In the genomic region with DNA sequence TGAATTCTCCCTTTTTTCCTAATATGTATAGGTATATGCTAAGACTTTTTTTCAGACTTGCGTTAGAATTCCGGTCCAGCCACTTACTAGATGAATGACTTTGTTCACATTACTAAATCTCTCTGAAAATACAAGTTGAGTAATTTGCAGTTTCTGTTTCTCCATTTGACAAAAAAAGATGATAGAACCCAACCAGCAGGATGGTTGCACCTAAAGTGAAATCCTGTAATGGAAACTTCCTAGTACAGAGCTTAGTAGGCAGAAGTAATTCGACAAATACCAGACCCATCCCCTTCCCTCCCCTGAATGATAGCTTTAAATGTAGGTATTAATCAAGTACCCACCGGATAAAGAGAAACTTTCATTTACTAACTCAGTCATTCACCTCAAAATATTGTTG, we compare ENCODE assay signal across 11 cellular contexts.
DNase-seq lines count a peak whose midpoint lies in the region; ATAC-seq lines count a peak whose summit lies in the region.
"Had no signal": no experiment of that assay in that cellular context is flagged by ENCODE, and none has a peak within 500 bp of the region (broad histone marks: within the 10 kb centered on the region; RNA-seq: fewer than 3 reads in every experiment).

No MANE protein-coding gene starts in this region.

- no peak overlapping the region for H3K27ac ChIP-seq in trophoblast cell (ENCODE audit: low read depth, low read length)
- H3K27ac ChIP-seq: foreskin keratinocyte had no signal

- no peak overlapping the region for H3K4ac ChIP-seq in trophoblast cell (ENCODE audit: low read depth, low read length)

- H2AK5ac ChIP-seq in trophoblast cell (ENCODE audit: low read length): no peak overlapping the region

- peak; percentile 86 to 89 for ATAC-seq in activated T-cell treated with anti-CD3 and anti-CD28 coated beads, Interleukin-2, amount 50 U/mL, for 4 hours
- ATAC-seq in HG03045 (IDR thresholded peaks at IDR 0.05; ENCODE audit: unreplicated experiment): peak; percentile 45
- peak; percentile 79 for ATAC-seq in stimulated activated naive CD8-positive, alpha-beta T cell treated with anti-CD3 and anti-CD28 coated beads, Interleukin-15, Interleukin-2, amounts not matched to agents 100 U/mL and 50 U/mL, for 24 hours
- no peak for ATAC-seq in left cardiac atrium
- ATAC-seq: foreskin keratinocyte had no signal

- no peak overlapping the region for H2BK12ac ChIP-seq in trophoblast cell (ENCODE audit: low read length)

- no peaks in the 10 kb centered on the region for H3K79me2 ChIP-seq in trophoblast cell (ENCODE audit: control insufficient read depth, insufficient read depth, low read length, poor library complexity)

- H3K36me3 Mint-ChIP-seq in activated T-cell treated with anti-CD3 and anti-CD28 coated beads, Interleukin-2, amount 50 U/mL, for 4 hours (ENCODE audit: insufficient read depth): no peaks in the 10 kb centered on the region
- H3K36me3 Mint-ChIP-seq in activated T-helper 2 cell treated with anti-CD3 and anti-CD28 coated beads, Interferon-gamma antibody, Interleukin-2, Interleukin-4, amounts not matched to agents 10 μg/mL and 5 μg/mL and 100 μg/mL, durations not matched to agents 14 hours and 24 hours and 36 hours (ENCODE audit: low read depth): no peaks in the 10 kb centered on the region

- no peak for DNase-seq in activated T-cell treated with anti-CD3 and anti-CD28 coated beads, Interleukin-2, amount 50 U/mL, for 4 hours
- no peak for DNase-seq in activated T-cell treated with anti-CD3 and anti-CD28 coated beads, Interleukin-2, amount 50 U/mL, for 48 hours
- no peak for DNase-seq in activated T-helper 2 cell treated with anti-CD3 and anti-CD28 coated beads, Interferon-gamma antibody, Interleukin-2, Interleukin-4, amounts not matched to agents 10 μg/mL and 5 μg/mL and 100 μg/mL, durations not matched to agents 14 hours and 24 hours and 36 hours (ENCODE audit: low spot score)
- DNase-seq in stimulated activated naive CD8-positive, alpha-beta T cell treated with anti-CD3 and anti-CD28 coated beads, Interleukin-15, Interleukin-2, amounts not matched to agents 100 U/mL and 50 U/mL, for 24 hours: no peak
- no peak for DNase-seq in left cardiac atrium
- no peak for DNase-seq in AG08395 (ENCODE audit: low spot score)
- DNase-seq in trophoblast cell: no peak
- DNase-seq: NCI-H1417, NCI-H748 treated with DMSO at 0.1 percent for 48 hours had no signal

- no peaks in the 10 kb centered on the region for H3K27me3 ChIP-seq in trophoblast cell (ENCODE audit: insufficient read depth, low read length)
- H3K27me3 ChIP-seq: foreskin keratinocyte had no signal

- no peak overlapping the region for H4K8ac ChIP-seq in trophoblast cell (ENCODE audit: low read depth, low read length)

- intact Hi-C loops in activated T-helper 2 cell treated with anti-CD3 and anti-CD28 coated beads, Interferon-gamma antibody, Interleukin-2, Interleukin-4, amounts not matched to agents 10 μg/mL and 5 μg/mL and 100 μg/mL, durations not matched to agents 14 hours and 24 hours and 36 hours (cut with micrococcal nuclease): loop anchor here (1.0 to 2.0 kb wide), 5 partner anchors 16 to 132 kb away; no protein-coding TSS in a partner anchor
- intact Hi-C loops in left cardiac atrium (cut with DNase I): no loop called here

- no peak overlapping the region for H3K23ac ChIP-seq in trophoblast cell (ENCODE audit: low read length)

- no peak overlapping the region for H3K14ac ChIP-seq in trophoblast cell (ENCODE audit: low read length)

- no peak overlapping the region for H3K9ac ChIP-seq in trophoblast cell (ENCODE audit: low read length)

- H2BK120ac ChIP-seq in trophoblast cell (ENCODE audit: insufficient read depth, low read length, poor library complexity): no peak overlapping the region

- H4K12ac ChIP-seq in trophoblast cell (ENCODE audit: low read depth, low read length): no peak overlapping the region

- H3K18ac ChIP-seq in trophoblast cell (ENCODE audit: low read length): no peak overlapping the region

- H3K4me3 ChIP-seq in trophoblast cell (ENCODE audit: low read depth, low read length): no peak overlapping the region

- H3K4me1 Mint-ChIP-seq in activated T-cell treated with anti-CD3 and anti-CD28 coated beads, Interleukin-2, amount 50 U/mL, for 4 hours (ENCODE audit: low read depth): peaks cover 25% of the 10 kb centered on the region
- H3K4me1 Mint-ChIP-seq in activated T-helper 2 cell treated with anti-CD3 and anti-CD28 coated beads, Interferon-gamma antibody, Interleukin-2, Interleukin-4, amounts not matched to agents 10 μg/mL and 5 μg/mL and 100 μg/mL, durations not matched to agents 14 hours and 24 hours and 36 hours (ENCODE audit: low read depth): peaks cover 33% of the 10 kb centered on the region

- no peaks in the 10 kb centered on the region for H3K9me3 ChIP-seq in trophoblast cell (ENCODE audit: insufficient read depth, low read depth, low read length)

- no peak overlapping the region for H4K91ac ChIP-seq in trophoblast cell (ENCODE audit: low read depth, low read length)

- H3K79me1 ChIP-seq in trophoblast cell (ENCODE audit: low read length): no peaks in the 10 kb centered on the region

- no peaks in the 10 kb centered on the region for H3K4me1 ChIP-seq in trophoblast cell (ENCODE audit: control insufficient read depth in 1 of 2, insufficient read depth in 2 of 2, low read length in 2 of 2)
- H3K4me1 ChIP-seq: foreskin keratinocyte had no signal

- no peak overlapping the region for H3K4me2 ChIP-seq in trophoblast cell (ENCODE audit: low read length)

- H3K36me3 ChIP-seq in trophoblast cell (ENCODE audit: control insufficient read depth in 1 of 2, insufficient read depth in 2 of 2, low read length in 2 of 2): no peaks in the 10 kb centered on the region

- H3K27me3 Mint-ChIP-seq in activated T-cell treated with anti-CD3 and anti-CD28 coated beads, Interleukin-2, amount 50 U/mL, for 4 hours (ENCODE audit: low read depth): no peaks in the 10 kb centered on the region
- peaks cover 3% of the 10 kb centered on the region for H3K27me3 Mint-ChIP-seq in activated T-helper 2 cell treated with anti-CD3 and anti-CD28 coated beads, Interferon-gamma antibody, Interleukin-2, Interleukin-4, amounts not matched to agents 10 μg/mL and 5 μg/mL and 100 μg/mL, durations not matched to agents 14 hours and 24 hours and 36 hours (ENCODE audit: low read depth)

- no peak overlapping the region for H2AFZ ChIP-seq in trophoblast cell (ENCODE audit: insufficient read depth, low read length, poor library complexity)

- peak overlapping the region; percentile 58 for H3K4me3 Mint-ChIP-seq in activated T-cell treated with anti-CD3 and anti-CD28 coated beads, Interleukin-2, amount 50 U/mL, for 4 hours
- H3K4me3 Mint-ChIP-seq in activated T-helper 2 cell treated with anti-CD3 and anti-CD28 coated beads, Interferon-gamma antibody, Interleukin-2, Interleukin-4, amounts not matched to agents 10 μg/mL and 5 μg/mL and 100 μg/mL, durations not matched to agents 14 hours and 24 hours and 36 hours (ENCODE audit: low read depth): no peak overlapping the region

- H3K27ac Mint-ChIP-seq in activated T-helper 2 cell treated with anti-CD3 and anti-CD28 coated beads, Interferon-gamma antibody, Interleukin-2, Interleukin-4, amounts not matched to agents 10 μg/mL and 5 μg/mL and 100 μg/mL, durations not matched to agents 14 hours and 24 hours and 36 hours: peak overlapping the region; percentile 86

- H3K9me3 Mint-ChIP-seq in activated T-cell treated with anti-CD3 and anti-CD28 coated beads, Interleukin-2, amount 50 U/mL, for 4 hours: no peaks in the 10 kb centered on the region
- H3K9me3 Mint-ChIP-seq in activated T-helper 2 cell treated with anti-CD3 and anti-CD28 coated beads, Interferon-gamma antibody, Interleukin-2, Interleukin-4, amounts not matched to agents 10 μg/mL and 5 μg/mL and 100 μg/mL, durations not matched to agents 14 hours and 24 hours and 36 hours: no peaks in the 10 kb centered on the region

- no peak overlapping the region for H2BK5ac ChIP-seq in trophoblast cell (ENCODE audit: low read depth, low read length, poor library complexity)

- WGBS in trophoblast cell (ENCODE audit: extremely low coverage, insufficient coverage, insufficient read length): no CpG with 5 or more reads among the region's 4 CpGs

Comparison
In these comparisons a context has a peak if more than half of its experiments do, and no peak if none do; other contexts are left out.
1. ATAC-seq: peak in activated T-cell treated with anti-CD3 and anti-CD28 coated beads, Interleukin-2, amount 50 U/mL, for 4 hours (2 of 2), HG03045 (single experiment) and stimulated activated naive CD8-positive, alpha-beta T cell treated with anti-CD3 and anti-CD28 coated beads, Interleukin-15, Interleukin-2, amounts not matched to agents 100 U/mL and 50 U/mL, for 24 hours (single experiment); none in left cardiac atrium (0 of 2).